ENCODE assay signal across 30 cellular contexts in the genomic region with DNA sequence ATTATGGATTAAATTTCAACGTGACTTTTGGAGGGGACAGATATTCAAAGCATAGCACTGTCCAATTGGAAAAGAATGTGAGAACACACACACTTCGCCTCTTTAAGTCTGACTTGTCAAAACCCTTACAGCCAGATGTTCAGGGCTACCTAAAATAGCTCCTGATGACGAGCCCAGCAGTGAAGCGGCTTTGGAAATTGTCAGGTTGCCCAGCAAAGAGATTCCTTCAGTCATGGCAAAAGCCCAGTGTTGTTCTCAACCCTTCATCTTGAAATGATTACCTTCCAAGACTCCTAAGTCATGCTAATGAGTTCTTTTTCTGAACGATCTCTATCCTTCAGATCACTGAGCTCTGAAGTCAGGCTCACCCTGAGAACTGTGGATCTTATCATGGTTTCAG.
DNase-seq lines count a peak whose midpoint lies in the region; ATAC-seq and TF ChIP-seq lines count a peak whose summit lies in the region.
"Had no signal": no experiment of that assay in that cellular context is flagged by ENCODE, and none has a peak within 500 bp of the region (broad histone marks: within the 10 kb centered on the region; RNA-seq: fewer than 3 reads in every experiment).

No MANE protein-coding gene starts in this region.

- H4K91ac ChIP-seq in neuronal stem cell (ENCODE audit: low read depth, low read length, poor library complexity) = no peak overlapping the region

- TF ChIP-seq POLR2A in esophagus squamous epithelium (IDR thresholded peaks at IDR 0.05) (no peak), thyroid gland (IDR thresholded peaks at IDR 0.05) (no peak)

- no peak overlapping the region for H3K4me2 ChIP-seq in fibroblast of lung (ENCODE audit: extremely low read depth, insufficient read depth, low read length)
- no peak overlapping the region for H3K4me2 ChIP-seq in neuronal stem cell (ENCODE audit: insufficient read depth, low read length, poor library complexity, severe bottlenecking)
- H3K4me2 ChIP-seq: BLaER1 treated with 17β-estradiol and CSF1 and Interleukin-3, amounts not matched to agents 10 nM and 100 nM had no signal

- CTCF ChIA-PET in WTC11 (lab: Charles Lee) = interaction anchor here (3.9 kb wide), 1 partner anchor 10 kb away, joined by 22 read pairs; no protein-coding TSS in a partner anchor
- CTCF ChIA-PET in Caco-2 (lab: Charles Lee) = no interaction called here

- H3K36me3 Mint-ChIP-seq in WTC11 (peaks cover 4% of the 10 kb centered on the region; the same call in 1 of the 2 replicates), Caco-2 (ENCODE audit: insufficient read depth, unreplicated experiment) (no peaks in the 10 kb centered on the region)
- H3K36me3 Mint-ChIP-seq: activated naive CD4-positive, alpha-beta T cell treated with anti-CD3 and anti-CD28 coated beads, Interleukin-2, amount 10 ng/mL, durations not matched to agents 7 days and 5 days had no signal

- no TSS peak for BruUV-seq in Caco-2 (replicated peaks; lab: Mats Ljungman, UMichigan)

- WGBS in neuronal stem cell (ENCODE audit: extremely low coverage in 2 of 2, insufficient read length in 2 of 2, insufficient replicate concordance in 1 of 2), 2 donors = no CpG with 5 or more reads among the region's 5 CpGs
- 41 to 60% methylated on average over 4 to 5 of the region's 5 CpGs for WGBS in esophagus squamous epithelium, 2 donors
- WGBS in thyroid gland, 2 donors = 56 to 57% methylated on average over 5 of the region's 5 CpGs

- DNase-seq in GM04503 (ENCODE audit: low read depth) (peak; percentile 17), WTC11 (ENCODE audit: low spot score) (no peak), fibroblast of lung (ENCODE audit: low read depth in 2 of 2) (peak; percentile 21 to 82), neuronal stem cell (ENCODE audit: low spot score) (no peak), Caco-2 (no peak), esophagus squamous epithelium (lab: John Stamatoyannopoulos, UW) (no peak), thyroid gland (no peak)
- DNase-seq: ACHN; activated CD4-positive, alpha-beta T cell treated with anti-CD3 and anti-CD28 coated beads for 1 hour; activated naive CD4-positive, alpha-beta T cell treated with anti-CD3 and anti-CD28 coated beads, Interleukin-2, amount 10 ng/mL, durations not matched to agents 7 days and 5 days; DMS153; foreskin keratinocyte; Kasumi-1; kidney glomerular epithelial cell; MV-4-11; NCI-H1436 treated with DMSO at 0.1 percent for 48 hours; NCI-H2081 treated with DMSO at 0.1 percent for 48 hours; NCI-H226; pancreas; right cardiac atrium; SHP77; stimulated activated CD4-positive, alpha-beta T cell treated with anti-CD3 and anti-CD28 coated beads, Interleukin-4, amount 100 ng/mL, for 4 hours; T-helper 17 cell; upper lobe of left lung had no signal

- H3K9me3 Mint-ChIP-seq in WTC11 (peaks cover 18% of the 10 kb centered on the region), Caco-2 (ENCODE audit: unreplicated experiment) (no peaks in the 10 kb centered on the region)
- H3K9me3 Mint-ChIP-seq: activated naive CD4-positive, alpha-beta T cell treated with anti-CD3 and anti-CD28 coated beads, Interleukin-2, amount 10 ng/mL, durations not matched to agents 7 days and 5 days had no signal

- H3K4me3 ChIP-seq in fibroblast of lung (replicated peaks in 1 of 4; ENCODE audit: control extremely low read depth in 1 of 4, insufficient read depth in 1 of 4, low read depth in 3 of 4, low read length in 4 of 4) (no peak overlapping the region), neuronal stem cell (ENCODE audit: low read length in 2 of 2) (no peak overlapping the region), Caco-2 (ENCODE audit: low read depth, low read length) (no peak overlapping the region), esophagus squamous epithelium (no peak overlapping the region), thyroid gland (replicated peaks in 1 of 3) (no peak overlapping the region)
- H3K4me3 ChIP-seq: BLaER1 treated with 17β-estradiol and CSF1 and Interleukin-3, amounts not matched to agents 10 nM and 100 nM; pancreas; upper lobe of left lung had no signal

- no peak overlapping the region for H2BK15ac ChIP-seq in neuronal stem cell (ENCODE audit: low read length)

- H3K27ac ChIP-seq in fibroblast of lung (ENCODE audit: insufficient read depth, low read length) (no peak overlapping the region), neuronal stem cell (replicated peaks; ENCODE audit: low read length) (no peak overlapping the region), esophagus squamous epithelium (peak overlapping the region in 2 of 4 donors; percentile 21 to 40), thyroid gland (no peak overlapping the region)
- H3K27ac ChIP-seq: BLaER1 treated with 17β-estradiol and CSF1 and Interleukin-3, amounts not matched to agents 10 nM and 100 nM; foreskin keratinocyte; pancreas; upper lobe of left lung had no signal

- H3K4me1 ChIP-seq in fibroblast of lung (ENCODE audit: control insufficient read depth, extremely low read depth, insufficient read depth, low read length) = no peaks in the 10 kb centered on the region
- H3K4me1 ChIP-seq in neuronal stem cell (ENCODE audit: control insufficient read depth in 2 of 2, insufficient read depth in 1 of 2, low read depth in 1 of 2, low read length in 2 of 2) = peaks cover 3 to 5% of the 10 kb centered on the region in 2 donors
- no peaks in the 10 kb centered on the region for H3K4me1 ChIP-seq in Caco-2
- H3K4me1 ChIP-seq in esophagus squamous epithelium = no peaks in the 10 kb centered on the region
- H3K4me1 ChIP-seq in thyroid gland = no peaks in the 10 kb centered on the region
- H3K4me1 ChIP-seq: BLaER1 treated with 17β-estradiol and CSF1 and Interleukin-3, amounts not matched to agents 10 nM and 100 nM; pancreas; upper lobe of left lung had no signal

- no peaks in the 10 kb centered on the region for H3K79me1 ChIP-seq in neuronal stem cell (ENCODE audit: low read depth, low read length)

- H3K18ac ChIP-seq in neuronal stem cell (ENCODE audit: low read length) = no peak overlapping the region

- no peaks in the 10 kb centered on the region for H3K36me3 ChIP-seq in fibroblast of lung (ENCODE audit: control insufficient read depth, insufficient read depth, low read length)
- no peaks in the 10 kb centered on the region for H3K36me3 ChIP-seq in neuronal stem cell (replicated peaks in 1 of 2; ENCODE audit: control insufficient read depth in 2 of 2, insufficient read depth in 2 of 2, low read length in 2 of 2)
- no peaks in the 10 kb centered on the region for H3K36me3 ChIP-seq in Caco-2 (ENCODE audit: control insufficient read depth, insufficient read depth, low read length)
- H3K36me3 ChIP-seq in esophagus squamous epithelium = no peaks in the 10 kb centered on the region
- no peaks in the 10 kb centered on the region for H3K36me3 ChIP-seq in thyroid gland
- H3K36me3 ChIP-seq: BLaER1 treated with 17β-estradiol and CSF1 and Interleukin-3, amounts not matched to agents 10 nM and 100 nM; pancreas; upper lobe of left lung had no signal

- TF ChIP-seq CTCF in WTC11 (IDR thresholded peaks at IDR 0.05) = no peak
- TF ChIP-seq CTCF in fibroblast of lung (conservative IDR thresholded peaks at IDR 0.05 in 1 of 2, IDR thresholded peaks at IDR 0.05 in 1 of 2; ENCODE audit: low read depth in 1 of 2, low read length in 2 of 2) = no peak
- TF ChIP-seq CTCF in Caco-2 (IDR thresholded peaks at IDR 0.05; ENCODE audit: insufficient read depth in 1 of 2, low read depth in 1 of 2, low read length in 1 of 2, severe bottlenecking in 1 of 2, unreplicated experiment in 1 of 2) = no peak
- no peak for TF ChIP-seq CTCF in esophagus squamous epithelium (IDR thresholded peaks at IDR 0.05)
- TF ChIP-seq CTCF in thyroid gland (IDR thresholded peaks at IDR 0.05) = no peak

- H3K27me3 Mint-ChIP-seq in WTC11 (ENCODE audit: low read depth) (no peaks in the 10 kb centered on the region), Caco-2 (ENCODE audit: insufficient read depth, unreplicated experiment) (peaks cover 6% of the 10 kb centered on the region)
- H3K27me3 Mint-ChIP-seq: activated naive CD4-positive, alpha-beta T cell treated with anti-CD3 and anti-CD28 coated beads, Interleukin-2, amount 10 ng/mL, durations not matched to agents 7 days and 5 days had no signal

- H2AFZ ChIP-seq in fibroblast of lung (ENCODE audit: low read length) (no peak overlapping the region), neuronal stem cell (ENCODE audit: low read length) (peak overlapping the region; percentile 54)

- H3K14ac ChIP-seq in neuronal stem cell (ENCODE audit: low read length) = no peak overlapping the region

- H3K27me3 ChIP-seq in fibroblast of lung (ENCODE audit: control insufficient read depth, insufficient read depth, low read length) (no peaks in the 10 kb centered on the region), neuronal stem cell (ENCODE audit: control insufficient read depth in 3 of 3, insufficient read depth in 3 of 3, low read depth in 1 of 3, low read length in 3 of 3) (no peaks in the 10 kb centered on the region), Caco-2 (replicated peaks; ENCODE audit: control insufficient read depth, insufficient read depth, low read length) (no peaks in the 10 kb centered on the region), esophagus squamous epithelium (no peaks in the 10 kb centered on the region), thyroid gland (no peaks in the 10 kb centered on the region)
- H3K27me3 ChIP-seq: BLaER1 treated with 17β-estradiol and CSF1 and Interleukin-3, amounts not matched to agents 10 nM and 100 nM; pancreas; upper lobe of left lung had no signal

- peaks cover 11% of the 10 kb centered on the region for H3K4me1 Mint-ChIP-seq in WTC11
- H3K4me1 Mint-ChIP-seq in Caco-2 (ENCODE audit: low read depth, unreplicated experiment) = no peaks in the 10 kb centered on the region
- H3K4me1 Mint-ChIP-seq: activated naive CD4-positive, alpha-beta T cell treated with anti-CD3 and anti-CD28 coated beads, Interleukin-2, amount 10 ng/mL, durations not matched to agents 7 days and 5 days; activated T-helper 17 cell treated with anti-CD3 and anti-CD28 coated beads, Interleukin-2, amount 50 U/mL, for 72 hours; nephron; T-helper 17 cell had no signal

- H3K9me3 ChIP-seq in fibroblast of lung (ENCODE audit: control insufficient read depth, insufficient read depth, low read depth, low read length) (no peaks in the 10 kb centered on the region), neuronal stem cell (replicated peaks in 1 of 2; ENCODE audit: control insufficient read depth in 2 of 2, insufficient read depth in 1 of 2, low read depth in 1 of 2, low read length in 2 of 2) (no peaks in the 10 kb centered on the region), Caco-2 (peaks cover 11% of the 10 kb centered on the region; the same call in 1 of the 2 replicates), esophagus squamous epithelium (no peaks in the 10 kb centered on the region), thyroid gland (no peaks in the 10 kb centered on the region)
- H3K9me3 ChIP-seq: pancreas had no signal

- H3K27ac Mint-ChIP-seq in WTC11 (no peak overlapping the region), Caco-2 (ENCODE audit: unreplicated experiment) (no peak overlapping the region)
- H3K27ac Mint-ChIP-seq: activated CD8-positive, alpha-beta T cell treated with anti-CD3 and anti-CD28 coated beads, Interleukin-2, amount 10 ng/mL, durations not matched to agents 7 days and 5 days; activated naive CD4-positive, alpha-beta T cell treated with anti-CD3 and anti-CD28 coated beads, Interleukin-2, amount 10 ng/mL, durations not matched to agents 7 days and 5 days; activated T-helper 17 cell treated with anti-CD3 and anti-CD28 coated beads, Interleukin-2, amount 50 U/mL, for 72 hours; nephron; T-helper 17 cell had no signal

- no peak overlapping the region for H3K23ac ChIP-seq in neuronal stem cell (ENCODE audit: low read depth, low read length, poor library complexity)

- no peaks in the 10 kb centered on the region for H3K79me2 ChIP-seq in fibroblast of lung (ENCODE audit: control insufficient read depth, insufficient read depth, low read length)

- H3K9ac ChIP-seq in fibroblast of lung (ENCODE audit: insufficient read depth, low read length) = no peak overlapping the region
- H3K9ac ChIP-seq in neuronal stem cell (ENCODE audit: low read depth, low read length, poor library complexity) = no peak overlapping the region
- H3K9ac ChIP-seq: BLaER1 treated with 17β-estradiol and CSF1 and Interleukin-3, amounts not matched to agents 10 nM and 100 nM had no signal

- no peak overlapping the region for H3K4ac ChIP-seq in neuronal stem cell (ENCODE audit: low read length)

- H4K8ac ChIP-seq in neuronal stem cell (ENCODE audit: low read depth, low read length) = no peak overlapping the region

- no peaks in the 10 kb centered on the region for H4K20me1 ChIP-seq in fibroblast of lung (ENCODE audit: control insufficient read depth, extremely low read depth, insufficient read depth, low read length)
- H4K20me1 ChIP-seq: BLaER1 treated with 17β-estradiol and CSF1 and Interleukin-3, amounts not matched to agents 10 nM and 100 nM had no signal

- no peak overlapping the region for H2BK5ac ChIP-seq in neuronal stem cell (ENCODE audit: low read length)

- H3K4me3 Mint-ChIP-seq in WTC11 (no peak overlapping the region), Caco-2 (ENCODE audit: unreplicated experiment) (no peak overlapping the region)
- H3K4me3 Mint-ChIP-seq: activated CD8-positive, alpha-beta T cell treated with anti-CD3 and anti-CD28 coated beads, Interleukin-2, amount 10 ng/mL, durations not matched to agents 7 days and 5 days; activated naive CD4-positive, alpha-beta T cell treated with anti-CD3 and anti-CD28 coated beads, Interleukin-2, amount 10 ng/mL, durations not matched to agents 7 days and 5 days; activated T-helper 17 cell treated with anti-CD3 and anti-CD28 coated beads, Interleukin-2, amount 50 U/mL, for 72 hours; nephron; T-helper 17 cell had no signal

- intact Hi-C loops in Caco-2 (cut with micrococcal nuclease; ENCODE audit: unreplicated experiment) = no loop called here
- intact Hi-C loops in esophagus squamous epithelium (cut with DNase I) = no loop called here
- intact Hi-C loops in thyroid gland (cut with DNase I) = no loop called here

- H2AK5ac ChIP-seq in neuronal stem cell (ENCODE audit: low read depth, low read length) = no peak overlapping the region

- ATAC-seq in WTC11 (peak; percentile 70), HG03378 (IDR thresholded peaks at IDR 0.05; ENCODE audit: unreplicated experiment) (no peak)
- ATAC-seq: activated CD8-positive, alpha-beta T cell treated with anti-CD3 and anti-CD28 coated beads, Interleukin-2, amount 10 ng/mL, durations not matched to agents 7 days and 5 days; activated T-helper 17 cell treated with anti-CD3 and anti-CD28 coated beads, Interleukin-2, amount 50 U/mL, for 72 hours; foreskin keratinocyte; HCT116; pancreas; T-helper 17 cell had no signal

- H2BK12ac ChIP-seq in neuronal stem cell (ENCODE audit: low read length) = no peak overlapping the region

- POLR2A ChIA-PET in WTC11 (lab: Charles Lee) = no interaction called here
- POLR2A ChIA-PET in Caco-2 (lab: Charles Lee) = no interaction called here

- H2BK120ac ChIP-seq in neuronal stem cell (ENCODE audit: low read depth, low read length) = no peak overlapping the region

Comparison
In these comparisons a context has a peak if more than half of its experiments do, and no peak if none do; other contexts are left out.
1. DNase-seq: peak in GM04503 (single experiment) and fibroblast of lung (2 of 2); none in WTC11 (single experiment), neuronal stem cell (single experiment), Caco-2 (0 of 2), esophagus squamous epithelium (single experiment) and thyroid gland (0 of 2).